2 cellular contexts compared by ENCODE assay signal in the genomic region with DNA sequence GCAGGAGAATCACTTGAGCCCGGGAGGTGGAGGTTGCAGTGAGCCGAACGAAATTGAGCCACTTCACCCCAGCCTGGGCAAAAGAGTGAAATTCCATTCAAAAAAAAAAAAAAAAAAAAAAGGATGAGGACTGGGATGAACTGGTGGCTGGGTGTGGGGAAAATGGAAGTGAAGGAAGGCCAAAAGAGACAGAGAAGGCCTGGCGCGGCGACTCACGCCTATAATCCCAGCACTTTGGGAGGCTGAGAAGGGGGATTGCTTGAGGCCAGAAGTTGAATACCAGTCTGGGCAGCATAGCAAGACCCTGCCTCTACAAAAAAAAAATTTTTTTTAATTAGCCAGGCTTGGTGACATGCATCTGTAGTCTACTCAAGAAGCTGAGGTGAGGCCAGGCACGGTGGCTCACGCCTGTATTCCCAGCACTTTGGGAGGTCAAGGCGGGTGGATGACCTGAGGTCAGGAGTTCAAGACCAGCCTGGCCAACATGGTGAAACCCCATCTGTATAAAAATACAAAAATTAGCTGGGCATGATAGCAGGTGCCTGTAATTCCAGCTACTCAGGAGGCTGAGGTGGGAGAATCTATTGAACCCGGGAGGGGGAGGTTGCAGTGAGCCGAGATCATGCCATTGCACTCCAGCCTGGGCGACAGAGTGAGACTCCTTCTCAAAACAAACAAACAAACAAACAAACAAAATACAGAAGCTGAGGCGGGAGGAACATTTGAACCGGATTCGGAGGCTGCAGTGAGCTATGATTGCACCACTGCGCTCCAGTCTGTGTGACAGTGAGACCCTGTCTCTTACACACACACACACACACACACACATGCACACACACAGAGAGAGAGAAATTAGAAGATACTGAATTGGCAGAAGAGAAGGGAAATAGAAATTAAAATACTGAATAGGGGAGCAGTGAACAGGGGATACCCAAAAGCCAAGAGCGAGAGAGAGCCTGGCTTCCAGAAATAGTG.
TF ChIP-seq lines count a peak whose summit lies in the region.

No MANE protein-coding gene starts in this region.

TF ChIP-seq in endothelial cell of umbilical vein, 7 proteins besides CTCF, POLR2A, EP300 and RAD21:
- peak; percentile 85 for TF ChIP-seq POLR2AphosphoS5 (IDR thresholded peaks at IDR 0.05; ENCODE audit: insufficient read depth, low read depth, low read length)
TF ChIP-seq in endothelial cell of umbilical vein: peak in this region for 1; not testable (repeated sequence) for 6.

TF ChIP-seq in HepG2, 621 proteins besides CTCF, POLR2A, EP300 and RAD21:
- TF ChIP-seq ZNF816 (CRISPR knock-in tag; IDR thresholded peaks at IDR 0.05; ENCODE audit: borderline replicate concordance) (0 out of 2 replicates have a peak, but pooled peaks have one; percentile 14), ZFX (CRISPR knock-in tag; IDR thresholded peaks at IDR 0.05; ENCODE audit: low read depth) (0 out of 2 replicates have a peak, but pooled peaks have one; percentile 4), POLR2G (IDR thresholded peaks at IDR 0.05; ENCODE audit: low read depth, low read length) (0 out of 2 replicates have a peak, but pooled peaks have one; percentile 6), ZNF510 (CRISPR knock-in tag; IDR thresholded peaks at IDR 0.05; ENCODE audit: low read depth) (0 out of 2 replicates have a peak, but pooled peaks have one; percentile 16), SAP130 (CRISPR knock-in tag; IDR thresholded peaks at IDR 0.05; ENCODE audit: low read depth) (0 out of 2 replicates have a peak, but pooled peaks have one; percentile 8)
- TF ChIP-seq, protein P1, sequence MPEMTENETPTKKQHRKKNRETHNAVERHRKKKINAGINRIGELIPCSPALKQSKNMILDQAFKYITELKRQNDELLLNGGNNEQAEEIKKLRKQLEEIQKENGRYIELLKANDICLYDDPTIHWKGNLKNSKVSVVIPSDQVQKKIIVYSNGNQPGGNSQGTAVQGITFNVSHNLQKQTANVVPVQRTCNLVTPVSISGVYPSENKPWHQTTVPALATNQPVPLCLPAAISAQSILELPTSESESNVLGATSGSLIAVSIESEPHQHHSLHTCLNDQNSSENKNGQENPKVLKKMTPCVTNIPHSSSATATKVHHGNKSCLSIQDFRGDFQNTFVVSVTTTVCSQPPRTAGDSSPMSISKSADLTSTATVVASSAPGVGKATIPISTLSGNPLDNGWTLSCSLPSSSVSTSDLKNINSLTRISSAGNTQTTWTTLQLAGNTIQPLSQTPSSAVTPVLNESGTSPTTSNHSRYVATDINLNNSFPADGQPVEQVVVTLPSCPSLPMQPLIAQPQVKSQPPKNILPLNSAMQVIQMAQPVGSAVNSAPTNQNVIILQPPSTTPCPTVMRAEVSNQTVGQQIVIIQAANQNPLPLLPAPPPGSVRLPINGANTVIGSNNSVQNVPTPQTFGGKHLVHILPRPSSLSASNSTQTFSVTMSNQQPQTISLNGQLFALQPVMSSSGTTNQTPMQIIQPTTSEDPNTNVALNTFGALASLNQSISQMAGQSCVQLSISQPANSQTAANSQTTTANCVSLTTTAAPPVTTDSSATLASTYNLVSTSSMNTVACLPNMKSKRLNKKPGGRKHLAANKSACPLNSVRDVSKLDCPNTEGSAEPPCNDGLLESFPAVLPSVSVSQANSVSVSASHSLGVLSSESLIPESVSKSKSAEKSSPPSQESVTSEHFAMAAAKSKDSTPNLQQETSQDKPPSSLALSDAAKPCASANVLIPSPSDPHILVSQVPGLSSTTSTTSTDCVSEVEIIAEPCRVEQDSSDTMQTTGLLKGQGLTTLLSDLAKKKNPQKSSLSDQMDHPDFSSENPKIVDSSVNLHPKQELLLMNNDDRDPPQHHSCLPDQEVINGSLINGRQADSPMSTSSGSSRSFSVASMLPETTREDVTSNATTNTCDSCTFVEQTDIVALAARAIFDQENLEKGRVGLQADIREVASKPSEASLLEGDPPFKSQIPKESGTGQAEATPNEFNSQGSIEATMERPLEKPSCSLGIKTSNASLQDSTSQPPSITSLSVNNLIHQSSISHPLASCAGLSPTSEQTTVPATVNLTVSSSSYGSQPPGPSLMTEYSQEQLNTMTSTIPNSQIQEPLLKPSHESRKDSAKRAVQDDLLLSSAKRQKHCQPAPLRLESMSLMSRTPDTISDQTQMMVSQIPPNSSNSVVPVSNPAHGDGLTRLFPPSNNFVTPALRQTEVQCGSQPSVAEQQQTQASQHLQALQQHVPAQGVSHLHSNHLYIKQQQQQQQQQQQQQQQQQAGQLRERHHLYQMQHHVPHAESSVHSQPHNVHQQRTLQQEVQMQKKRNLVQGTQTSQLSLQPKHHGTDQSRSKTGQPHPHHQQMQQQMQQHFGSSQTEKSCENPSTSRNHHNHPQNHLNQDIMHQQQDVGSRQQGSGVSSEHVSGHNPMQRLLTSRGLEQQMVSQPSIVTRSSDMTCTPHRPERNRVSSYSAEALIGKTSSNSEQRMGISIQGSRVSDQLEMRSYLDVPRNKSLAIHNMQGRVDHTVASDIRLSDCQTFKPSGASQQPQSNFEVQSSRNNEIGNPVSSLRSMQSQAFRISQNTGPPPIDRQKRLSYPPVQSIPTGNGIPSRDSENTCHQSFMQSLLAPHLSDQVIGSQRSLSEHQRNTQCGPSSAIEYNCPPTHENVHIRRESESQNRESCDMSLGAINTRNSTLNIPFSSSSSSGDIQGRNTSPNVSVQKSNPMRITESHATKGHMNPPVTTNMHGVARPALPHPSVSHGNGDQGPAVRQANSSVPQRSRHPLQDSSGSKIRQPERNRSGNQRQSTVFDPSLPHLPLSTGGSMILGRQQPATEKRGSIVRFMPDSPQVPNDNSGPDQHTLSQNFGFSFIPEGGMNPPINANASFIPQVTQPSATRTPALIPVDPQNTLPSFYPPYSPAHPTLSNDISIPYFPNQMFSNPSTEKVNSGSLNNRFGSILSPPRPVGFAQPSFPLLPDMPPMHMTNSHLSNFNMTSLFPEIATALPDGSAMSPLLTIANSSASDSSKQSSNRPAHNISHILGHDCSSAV (CRISPR knock-in tag; IDR thresholded peaks at IDR 0.05; ENCODE audit: borderline replicate concordance): 0 out of 2 replicates have a peak, but pooled peaks have one; percentile 46
TF ChIP-seq in HepG2: peak in this region for 6; not testable (repeated sequence) for 615.
